ENCODE assay signal across 9 cellular contexts in the genomic region with DNA sequence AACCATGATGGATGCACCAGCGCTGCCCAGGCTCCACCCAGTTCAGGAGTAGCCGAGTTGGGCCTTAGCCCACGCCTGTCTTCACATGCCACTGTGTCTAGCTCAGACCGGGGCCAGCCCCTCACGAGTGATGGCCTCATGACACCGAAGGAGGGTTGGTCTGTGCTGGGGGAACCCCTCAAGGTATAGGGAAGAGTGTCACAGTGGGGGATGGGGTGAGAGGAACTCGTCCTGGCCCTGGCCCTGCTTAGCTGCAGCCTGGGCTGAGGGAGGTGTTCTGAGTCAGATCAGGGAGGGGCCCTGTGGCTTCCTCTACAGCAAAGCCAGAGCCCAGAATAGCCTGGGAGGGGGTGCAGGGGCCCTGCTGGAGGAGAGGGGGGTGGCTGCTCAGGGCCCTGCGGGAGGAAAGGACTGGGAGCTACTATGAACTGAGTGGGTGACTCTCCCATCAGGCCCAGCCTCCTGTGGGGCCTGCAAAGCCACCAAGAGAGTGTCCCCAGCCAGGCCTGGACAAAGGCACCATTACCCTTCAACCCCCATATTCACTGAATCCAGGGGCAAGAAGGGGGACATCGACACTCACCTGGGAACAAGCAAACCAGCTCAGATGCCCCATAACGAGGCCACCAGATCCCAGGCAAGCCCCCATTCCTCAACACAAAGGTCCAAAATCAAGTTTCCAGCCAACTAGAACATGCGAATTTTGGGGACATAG. TPM values are rescaled to one million over a fixed set of nuclear protein-coding genes. Genes with fewer than 3 reads are reported as not detected.
A peak's percentile ranks its signal among the peaks of the same experiment; 100 is the strongest.
DNase-seq lines count a peak whose midpoint lies in the region; ATAC-seq and TF ChIP-seq lines count a peak whose summit lies in the region.
"Had no signal": no experiment of that assay in that cellular context is flagged by ENCODE, and none has a peak within 500 bp of the region (broad histone marks: within the 10 kb centered on the region; RNA-seq: fewer than 3 reads in every experiment).

No MANE protein-coding gene starts in this region.

- no peaks in the 10 kb centered on the region for H3K9me3 ChIP-seq in sigmoid colon

- no peak for TF ChIP-seq POLR2A in sigmoid colon (IDR thresholded peaks at IDR 0.05)

- TF ChIP-seq CTCF in sigmoid colon (IDR thresholded peaks at IDR 0.05), result no peak

- WGBS in sigmoid colon, 2 donors, result 51 to 63% methylated on average over 11 of the region's 11 CpGs

- H3K4me3 ChIP-seq in sigmoid colon, result no peak overlapping the region

- H3K36me3 ChIP-seq in sigmoid colon, result no peaks in the 10 kb centered on the region

- no peak overlapping the region for H3K27ac ChIP-seq in sigmoid colon
- H3K27ac ChIP-seq: C4-2B had no signal

- H3K4me1 ChIP-seq in sigmoid colon, result no peaks in the 10 kb centered on the region

- intact Hi-C loops in sigmoid colon (cut with DNase I), result no loop called here

- ATAC-seq in HG02763 (IDR thresholded peaks at IDR 0.05; ENCODE audit: unreplicated experiment), result peak; percentile 82

- no peak for TF ChIP-seq EP300 in sigmoid colon (IDR thresholded peaks at IDR 0.05)

- peak; percentile 21 for DNase-seq in activated naive CD4-positive, alpha-beta T cell treated with Interleukin-2 at 50 U/mL for 16 hours
- DNase-seq in activated naive CD4-positive, alpha-beta T cell (lab: John Stamatoyannopoulos, UW), result no peak
- DNase-seq in NOMO-1 treated with DMSO at 0.1 percent for 48 hours (lab: John Stamatoyannopoulos, UW; ENCODE audit: unreplicated experiment), result peak; percentile 99
- DNase-seq in astrocyte of the hippocampus (ENCODE audit: low read depth, low spot score), result peak; percentile 8
- peak; percentile 6 for DNase-seq in pons (ENCODE audit: low spot score)
- DNase-seq in sigmoid colon, result no peak
- DNase-seq in NCI-H69 (lab: John Stamatoyannopoulos, UW), result no peak

- peaks cover 0 to 6% (median 0%) of the 10 kb centered on the region in 3 donors for H3K27me3 ChIP-seq in sigmoid colon

RNA-seq across cellular contexts. Expression of gene IGLL5, which starts 41.2 kb away (rescaled TPM):
- under 1 TPM in 1 of 4 donors, not detected in 3; 0.99 TPM for total RNA-seq in sigmoid colon
- 10 to 100 TPM; 10.2 to 39.6 (median 18.3) TPM for polyA plus RNA-seq in sigmoid colon

Comparison
In these comparisons a context has a peak if more than half of its experiments do, and no peak if none do; other contexts are left out.
1. DNase-seq: peak in activated naive CD4-positive, alpha-beta T cell treated with Interleukin-2 at 50 U/mL for 16 hours (single experiment), NOMO-1 treated with DMSO at 0.1 percent for 48 hours (single experiment), astrocyte of the hippocampus (single experiment) and pons (single experiment); none in activated naive CD4-positive, alpha-beta T cell (0 of 4), sigmoid colon (single experiment) and NCI-H69 (single experiment).